ENCODE assay signal across 21 cellular contexts in the genomic region with DNA sequence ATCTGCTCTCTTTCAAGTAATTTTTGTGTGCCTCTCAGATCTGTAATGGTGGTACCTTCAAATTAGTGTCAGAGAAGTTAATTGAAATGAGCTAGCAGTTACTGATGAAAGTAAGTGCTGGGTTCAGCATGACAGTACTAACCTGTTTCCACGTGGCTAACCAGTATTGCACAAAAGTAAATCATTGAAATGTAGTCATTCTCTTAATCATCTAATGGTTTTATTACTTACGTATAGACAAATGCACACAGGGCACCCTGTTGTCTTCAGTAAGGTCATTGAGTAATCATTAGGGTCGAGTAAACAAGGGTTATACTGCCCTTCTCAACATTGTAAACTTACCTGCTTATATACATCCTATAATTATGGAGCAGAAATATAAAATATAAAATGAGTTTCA.
A peak's percentile ranks its signal among the peaks of the same experiment; 100 is the strongest.
DNase-seq lines count a peak whose midpoint lies in the region; ATAC-seq and TF ChIP-seq lines count a peak whose summit lies in the region.
"Had no signal": no experiment of that assay in that cellular context is flagged by ENCODE, and none has a peak within 500 bp of the region (broad histone marks: within the 10 kb centered on the region; RNA-seq: fewer than 3 reads in every experiment).

No MANE protein-coding gene starts in this region.

- H4K20me1 ChIP-seq in mammary epithelial cell (ENCODE audit: insufficient read depth, low read length), result no peaks in the 10 kb centered on the region

- 10% methylated on average over 3 of the region's 3 CpGs for WGBS in mammary epithelial cell (ENCODE audit: low coverage, missing lambda C conversion rate)

- in situ Hi-C loops in mammary epithelial cell (cut with MboI; ENCODE audit: low sequenced_read_pairs in 2 of 2), result no loop called here

- H3K27me3 Mint-ChIP-seq in MCF 10A (ENCODE audit: insufficient read depth, unreplicated experiment), result no peaks in the 10 kb centered on the region
- H3K27me3 Mint-ChIP-seq in effector memory CD8-positive, alpha-beta T cell, result no peaks in the 10 kb centered on the region
- H3K27me3 Mint-ChIP-seq: CD4-positive, alpha-beta memory T cell had no signal

- no peak for ATAC-seq in GM19395 (IDR thresholded peaks at IDR 0.05; ENCODE audit: unreplicated experiment)
- ATAC-seq in effector memory CD8-positive, alpha-beta T cell (replicated peaks), result no peak
- ATAC-seq in left ventricle myocardium superior, result no peak
- ATAC-seq: GM23338, HepG2, Panc1 had no signal

- POLR2A ChIA-PET in MCF 10A (lab: Yijun Ruan, JAX), result interaction anchor here (0.8 to 1.5 kb wide), 2 partner anchors 9 to 60 kb away, joined by 3 read pairs; no protein-coding TSS in a partner anchor

- TF ChIP-seq CTCF in MCF 10A (IDR thresholded peaks at IDR 0.05; ENCODE audit: unreplicated experiment), result no peak
- TF ChIP-seq CTCF in breast epithelium (IDR thresholded peaks at IDR 0.05), result no peak
- TF ChIP-seq CTCF in mammary epithelial cell (conservative IDR thresholded peaks at IDR 0.05 in 1 of 2, IDR thresholded peaks at IDR 0.05 in 1 of 2; ENCODE audit: extremely low read depth in 1 of 2, insufficient read depth in 1 of 2, low read depth in 1 of 2, low read length in 2 of 2), result no peak

- no peaks in the 10 kb centered on the region for H3K27me3 ChIP-seq in breast epithelium
- H3K27me3 ChIP-seq in mammary epithelial cell (ENCODE audit: insufficient read depth, low read length), result no peaks in the 10 kb centered on the region
- H3K27me3 ChIP-seq: BE2C had no signal

- H3K4me2 ChIP-seq in mammary epithelial cell (ENCODE audit: insufficient read depth, low read depth, low read length), result no peak overlapping the region
- H3K4me2 ChIP-seq: GM23338 had no signal

- H3K4me3 ChIP-seq in breast epithelium (no peak overlapping the region), mammary epithelial cell (replicated peaks in 1 of 3; ENCODE audit: insufficient read depth in 1 of 3, low read depth in 2 of 3, low read length in 3 of 3) (no peak overlapping the region)
- H3K4me3 ChIP-seq: GM23338 had no signal

- no peak overlapping the region for H3K4me3 Mint-ChIP-seq in MCF 10A (ENCODE audit: unreplicated experiment)
- no peak overlapping the region for H3K4me3 Mint-ChIP-seq in effector memory CD8-positive, alpha-beta T cell
- H3K4me3 Mint-ChIP-seq: CD4-positive, alpha-beta memory T cell; GM23338 had no signal

- H2AFZ ChIP-seq in mammary epithelial cell (ENCODE audit: low read depth, low read length), result peak overlapping the region; percentile 22
- H2AFZ ChIP-seq: GM23338 had no signal

- CTCF ChIA-PET in MCF 10A (lab: Yijun Ruan, JAX), result interaction anchor here (0.6 kb wide), 1 partner anchor 19 kb away, joined by 4 read pairs; no protein-coding TSS in a partner anchor
- CTCF ChIA-PET in mammary epithelial cell (lab: Charles Lee; ENCODE audit: low non-redundant PET), result no interaction called here

- BruUV-seq in MCF 10A (replicated peaks; lab: Mats Ljungman, UMichigan), result no TSS peak
- BruUV-seq in mammary epithelial cell (replicated peaks; lab: Mats Ljungman, UMichigan), result no TSS peak

- no peak overlapping the region for H3K9ac ChIP-seq in mammary epithelial cell (ENCODE audit: insufficient read depth, low read length)

- H3K36me3 ChIP-seq in breast epithelium (no peaks in the 10 kb centered on the region), mammary epithelial cell (ENCODE audit: insufficient read depth, low read length) (no peaks in the 10 kb centered on the region)
- H3K36me3 ChIP-seq: BE2C had no signal

- peaks cover 11% of the 10 kb centered on the region for H3K4me1 Mint-ChIP-seq in MCF 10A (ENCODE audit: insufficient read depth, unreplicated experiment)
- no peaks in the 10 kb centered on the region for H3K4me1 Mint-ChIP-seq in effector memory CD8-positive, alpha-beta T cell (ENCODE audit: low read depth in 2 of 2)
- H3K4me1 Mint-ChIP-seq: CD4-positive, alpha-beta memory T cell; GM23338 had no signal

- intact Hi-C loops in MCF 10A (cut with micrococcal nuclease) (no loop called here), breast epithelium (cut with DNase I; ENCODE audit: low total_unique reads) (no loop called here), mammary epithelial cell (cut with micrococcal nuclease) (no loop called here), left ventricle myocardium superior (cut with micrococcal nuclease) (no loop called here)

- H3K9me3 Mint-ChIP-seq in MCF 10A (ENCODE audit: unreplicated experiment), result no peaks in the 10 kb centered on the region
- peaks cover 7 to 8% of the 10 kb centered on the region in 2 donors for H3K9me3 Mint-ChIP-seq in effector memory CD8-positive, alpha-beta T cell
- H3K9me3 Mint-ChIP-seq: GM23338 had no signal

- peak overlapping the region; percentile 37 for H3K27ac Mint-ChIP-seq in MCF 10A (ENCODE audit: low read depth, unreplicated experiment)
- H3K27ac Mint-ChIP-seq in effector memory CD8-positive, alpha-beta T cell, result no peak overlapping the region
- H3K27ac Mint-ChIP-seq: CD4-positive, alpha-beta memory T cell; GM23338 had no signal

- H3K9me3 ChIP-seq in breast epithelium, result no peaks in the 10 kb centered on the region
- no peaks in the 10 kb centered on the region for H3K9me3 ChIP-seq in mammary epithelial cell (replicated peaks; ENCODE audit: insufficient read depth, low read length)
- H3K9me3 ChIP-seq: BE2C had no signal

- DNase-seq in MCF 10A (ENCODE audit: unreplicated experiment) (peak; percentile 10), breast epithelium (ENCODE audit: low spot score in 2 of 2) (no peak), mammary epithelial cell (peak; percentile 67), glomerular visceral epithelial cell (ENCODE audit: extremely low spot score) (peak; percentile 2), C1 segment of cervical spinal cord (lab: John Stamatoyannopoulos, UW) (no peak), left ventricle myocardium superior (no peak)
- DNase-seq in effector memory CD8-positive, alpha-beta T cell, result no peak
- DNase-seq: 8988T, BE2C, Calu3, DMS53, MM.1S, NCI-H1092 treated with DMSO at 0.1 percent for 48 hours, NCI-H2081 treated with DMSO at 0.1 percent for 48 hours, NCI-H510A, SHP77 treated with DMSO at 0.1 percent for 48 hours had no signal

- no peak overlapping the region for H3K27ac ChIP-seq in breast epithelium
- no peak overlapping the region for H3K27ac ChIP-seq in mammary epithelial cell (ENCODE audit: insufficient read depth, low read depth, low read length)

- H3K79me2 ChIP-seq in mammary epithelial cell (ENCODE audit: insufficient read depth, low read length), result no peaks in the 10 kb centered on the region

- dilution Hi-C loops in mammary epithelial cell (cut with HindIII; ENCODE audit: low sequenced_read_pairs), result no loop called here

- no peaks in the 10 kb centered on the region for H3K36me3 Mint-ChIP-seq in MCF 10A (ENCODE audit: insufficient read depth, unreplicated experiment)
- H3K36me3 Mint-ChIP-seq in effector memory CD8-positive, alpha-beta T cell (ENCODE audit: insufficient read depth), result no peaks in the 10 kb centered on the region
- H3K36me3 Mint-ChIP-seq: CD4-positive, alpha-beta memory T cell had no signal

- no peak for TF ChIP-seq POLR2A in breast epithelium (IDR thresholded peaks at IDR 0.05)

- no peaks in the 10 kb centered on the region for H3K4me1 ChIP-seq in breast epithelium
- H3K4me1 ChIP-seq in mammary epithelial cell (ENCODE audit: insufficient read depth, low read length), result peaks cover 3% of the 10 kb centered on the region
- H3K4me1 ChIP-seq: BE2C had no signal

Comparison
In these comparisons a context has a peak if more than half of its experiments do, and no peak if none do; other contexts are left out.
1. DNase-seq: peak in MCF 10A (single experiment), mammary epithelial cell (single experiment) and glomerular visceral epithelial cell (single experiment); none in breast epithelium (0 of 2), effector memory CD8-positive, alpha-beta T cell (0 of 3), C1 segment of cervical spinal cord (0 of 14) and left ventricle myocardium superior (single experiment).